8 cellular contexts compared by ENCODE assay signal in genomic region chr17:58382108-58382884, GRCh38. TPM values are rescaled to one million over a fixed set of nuclear protein-coding genes. Genes with fewer than 3 reads are reported as not detected.
DNase-seq lines count a peak whose midpoint lies in the region; ATAC-seq lines count a peak whose summit lies in the region.

No MANE protein-coding gene starts in this region.

- no peaks in the 10 kb centered on the region for H3K36me3 Mint-ChIP-seq in activated naive CD4-positive, alpha-beta T cell treated with anti-CD3 and anti-CD28 coated beads, Interleukin-2, amount 50 U/mL, for 72 hours

- peak overlapping the region; percentile 29 to 37 for H3K27ac Mint-ChIP-seq in activated naive CD4-positive, alpha-beta T cell treated with anti-CD3 and anti-CD28 coated beads, Interleukin-2, amount 50 U/mL, for 72 hours

- H3K9me3 Mint-ChIP-seq in activated naive CD4-positive, alpha-beta T cell treated with anti-CD3 and anti-CD28 coated beads, Interleukin-2, amount 50 U/mL, for 72 hours: no peaks in the 10 kb centered on the region

- no peak for DNase-seq in activated CD4-positive, CD25-positive, alpha-beta regulatory T cell treated with anti-CD3 and anti-CD28 coated beads, Interleukin-2, amount 50 U/mL, for 72 hours
- DNase-seq in activated naive CD4-positive, alpha-beta T cell treated with anti-CD3 and anti-CD28 coated beads, Interleukin-2, amount 50 U/mL, for 72 hours (ENCODE audit: low spot score in 2 of 2): no peak
- no peak for DNase-seq in stimulated activated naive CD8-positive, alpha-beta T cell treated with anti-CD3 and anti-CD28 coated beads, Interleukin-15, Interleukin-2, amounts not matched to agents 100 U/mL and 50 U/mL, for 24 hours
- DNase-seq in NCI-H446 treated with DMSO at 0.1 percent for 48 hours (lab: John Stamatoyannopoulos, UW): no peak
- DNase-seq in NCI-H1694 treated with DMSO at 0.1 percent for 48 hours (lab: John Stamatoyannopoulos, UW): no peak

- ATAC-seq in activated CD4-positive, CD25-positive, alpha-beta regulatory T cell treated with anti-CD3 and anti-CD28 coated beads, Interleukin-2, amount 50 U/mL, for 24 hours: peak; percentile 89 to 92
- peak; percentile 65 for ATAC-seq in HG03095 (IDR thresholded peaks at IDR 0.05; ENCODE audit: unreplicated experiment)
- ATAC-seq in activated naive CD4-positive, alpha-beta T cell treated with anti-CD3 and anti-CD28 coated beads, Interleukin-2, amount 50 U/mL, for 72 hours: peak; percentile 82 to 89
- ATAC-seq in stimulated activated naive CD8-positive, alpha-beta T cell treated with anti-CD3 and anti-CD28 coated beads, Interleukin-15, Interleukin-2, amounts not matched to agents 100 U/mL and 50 U/mL, for 24 hours: peak; percentile 79
- no peak for ATAC-seq in GM19023 (IDR thresholded peaks at IDR 0.05; ENCODE audit: unreplicated experiment)

RNA-seq across cellular contexts. Expression of gene SUPT4H1, which starts 30.3 kb away (rescaled TPM):
- 100 to 1,000 TPM; 105 to 141 TPM for total RNA-seq in activated naive CD4-positive, alpha-beta T cell treated with anti-CD3 and anti-CD28 coated beads, Interleukin-2, amount 50 U/mL, for 72 hours

RNA-seq across cellular contexts. Expression of gene RNF43, which starts 35.0 kb away (rescaled TPM):
- total RNA-seq in activated naive CD4-positive, alpha-beta T cell treated with anti-CD3 and anti-CD28 coated beads, Interleukin-2, amount 50 U/mL, for 72 hours: 1 to 10 TPM; 2.5 to 2.9 TPM

RNA-seq across cellular contexts. Expression of gene TSPOAP1, which starts 53.7 kb away (rescaled TPM):
- 100 to 1,000 TPM in 1 of 2 donors, 10 to 100 TPM in 1; 19.2 to 123 TPM for total RNA-seq in activated naive CD4-positive, alpha-beta T cell treated with anti-CD3 and anti-CD28 coated beads, Interleukin-2, amount 50 U/mL, for 72 hours
